10 cellular contexts compared by ENCODE assay signal in the genomic region with DNA sequence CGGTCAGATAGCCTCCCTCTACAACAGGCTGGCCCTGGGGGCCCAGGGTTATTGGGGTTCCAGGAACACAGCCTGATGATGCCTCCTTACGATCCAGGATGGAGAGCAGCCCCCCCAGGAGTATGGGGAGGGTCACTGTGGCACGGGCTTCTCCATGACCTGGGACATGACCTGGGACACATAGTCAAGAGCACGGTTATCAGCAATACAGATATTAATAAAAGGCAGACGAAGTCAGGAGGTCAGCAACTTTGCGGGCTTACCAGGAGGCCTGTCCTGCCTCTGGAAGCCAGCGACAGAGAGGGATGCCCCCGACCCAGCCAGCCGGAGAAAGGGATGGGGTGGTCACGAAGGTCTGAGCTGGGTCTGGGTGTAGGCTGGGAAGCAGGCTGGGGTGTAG. TPM values are rescaled to one million over a fixed set of nuclear protein-coding genes. Genes with fewer than 3 reads are reported as not detected.
A peak's percentile ranks its signal among the peaks of the same experiment; 100 is the strongest.
DNase-seq lines count a peak whose midpoint lies in the region; ATAC-seq, FAIRE-seq and TF ChIP-seq lines count a peak whose summit lies in the region.
"Had no signal": no experiment of that assay in that cellular context is flagged by ENCODE, and none has a peak within 500 bp of the region (broad histone marks: within the 10 kb centered on the region; RNA-seq: fewer than 3 reads in every experiment).

No MANE protein-coding gene starts in this region.

- BruUV-seq in HepG2 (replicated peaks; lab: Mats Ljungman, UMichigan), result no TSS peak

- H3K27ac ChIP-seq in HepG2 (ENCODE audit: extremely low read length, insufficient read depth, low read length) (no peak overlapping the region), tibial nerve (peak overlapping the region; percentile 82 to 97 (median 96))

- TF ChIP-seq EP300 in HepG2 (IDR thresholded peaks at IDR 0.05; ENCODE audit: low read depth in 2 of 2, low read length in 2 of 2), result no peak
- TF ChIP-seq EP300 in HepG2 (CRISPR knock-in tag; IDR thresholded peaks at IDR 0.05; ENCODE audit: borderline replicate concordance), result no peak
- TF ChIP-seq EP300 in tibial nerve (IDR thresholded peaks at IDR 0.05), result no peak

- H3K79me2 ChIP-seq in HepG2 (ENCODE audit: insufficient read depth, low read length), result peaks cover 16% of the 10 kb centered on the region

- peak overlapping the region; percentile 97 for H3K4me3 Mint-ChIP-seq in activated T-cell treated with anti-CD3 and anti-CD28 coated beads, Interleukin-2, amount 50 U/mL, for 24 hours
- H3K4me3 Mint-ChIP-seq in activated naive CD8-positive, alpha-beta T cell treated with anti-CD3 and anti-CD28 coated beads, Interleukin-2, amount 10 ng/mL, durations not matched to agents 7 days and 5 days, result peak overlapping the region; percentile 100

- H3K36me3 ChIP-seq in HepG2 (replicated peaks in 1 of 2; ENCODE audit: control insufficient read depth in 1 of 2, insufficient read depth in 2 of 2, low read length in 2 of 2) (peaks cover 30 to 49% of the 10 kb centered on the region in 2 experiments), tibial nerve (peaks cover 0 to 54% (median 13%) of the 10 kb centered on the region in 3 donors)

- no peaks in the 10 kb centered on the region for H3K9me3 Mint-ChIP-seq in activated T-cell treated with anti-CD3 and anti-CD28 coated beads, Interleukin-2, amount 50 U/mL, for 24 hours
- H3K9me3 Mint-ChIP-seq in activated naive CD8-positive, alpha-beta T cell treated with anti-CD3 and anti-CD28 coated beads, Interleukin-2, amount 10 ng/mL, durations not matched to agents 7 days and 5 days, result no peaks in the 10 kb centered on the region

- peaks cover 28% of the 10 kb centered on the region for H3K4me1 ChIP-seq in HepG2 (ENCODE audit: insufficient read depth, low read length)
- H3K4me1 ChIP-seq in tibial nerve, result peaks cover 0 to 29% (median 8%) of the 10 kb centered on the region in 4 donors

- peaks cover 26% of the 10 kb centered on the region for H4K20me1 ChIP-seq in HepG2 (ENCODE audit: insufficient read depth, low read length)

- FAIRE-seq in HepG2 (lab: Jason Lieb, UNC), result no peak

- H3K4me1 Mint-ChIP-seq in activated T-cell treated with anti-CD3 and anti-CD28 coated beads, Interleukin-2, amount 50 U/mL, for 24 hours (ENCODE audit: low read depth), result peaks cover 22% of the 10 kb centered on the region
- peaks cover 10% of the 10 kb centered on the region for H3K4me1 Mint-ChIP-seq in activated naive CD8-positive, alpha-beta T cell treated with anti-CD3 and anti-CD28 coated beads, Interleukin-2, amount 10 ng/mL, durations not matched to agents 7 days and 5 days

- no peak overlapping the region for H2AFZ ChIP-seq in HepG2 (ENCODE audit: low read length)

- POLR2A ChIA-PET in activated naive CD8-positive, alpha-beta T cell treated with anti-CD3 and anti-CD28 coated beads, Interleukin-2, amount 10 ng/mL, durations not matched to agents 7 days and 5 days (lab: Charles Lee), result interaction anchor here (0.8 to 2.4 kb wide), 11 partner anchors 8 to 465 kb away, joined by 3 to 16 read pairs (median 7); partner anchors contain the start of genes CEP250, EDEM2, EIF6 and GGT7
- POLR2A ChIA-PET in HepG2 (lab: Yijun Ruan, JAX), result interaction anchor here (0.7 to 8.8 kb wide), 3 partner anchors 6 to 10 kb away, joined by 3 to 80 read pairs (median 14); partner anchors contain the start of gene EIF6

- no peak for ATAC-seq in activated naive CD8-positive, alpha-beta T cell treated with anti-CD3 and anti-CD28 coated beads, Interleukin-2, amount 10 ng/mL, durations not matched to agents 7 days and 5 days (ENCODE audit: low read depth)
- ATAC-seq in HepG2 (no peak), HG02938 (IDR thresholded peaks at IDR 0.05; ENCODE audit: unreplicated experiment) (no peak)

- TF ChIP-seq CTCF in HepG2 (CRISPR knock-in tag; IDR thresholded peaks at IDR 0.05), result no peak
- TF ChIP-seq CTCF in tibial nerve (IDR thresholded peaks at IDR 0.05), result no peak

- intact Hi-C loops in HepG2 (cut with micrococcal nuclease; ENCODE audit: unreplicated experiment), result no loop called here

- WGBS in HepG2 (ENCODE audit: low lambda C conversion rate), result 96% methylated on average over 10 of the region's 10 CpGs
- WGBS in tibial nerve, 2 donors, result 6% methylated on average over 10 of the region's 10 CpGs

- DNase-seq in activated T-cell treated with anti-CD3 and anti-CD28 coated beads, Interleukin-2, amount 50 U/mL, for 24 hours, result no peak
- DNase-seq in activated T-cell treated with anti-CD3 and anti-CD28 coated beads for 4 hours (no peak), HepG2 (ENCODE audit: low spot score) (no peak), tibial nerve (ENCODE audit: low spot score in 2 of 2) (no peak), NK-92 (lab: John Stamatoyannopoulos, UW; ENCODE audit: unreplicated experiment) (no peak), NCI-H82 (lab: John Stamatoyannopoulos, UW) (no peak)
- DNase-seq in activated naive CD8-positive, alpha-beta T cell treated with anti-CD3 and anti-CD28 coated beads, Interleukin-2, amount 10 ng/mL, durations not matched to agents 7 days and 5 days, result no peak

- peaks cover 84% of the 10 kb centered on the region for H3K36me3 Mint-ChIP-seq in activated T-cell treated with anti-CD3 and anti-CD28 coated beads, Interleukin-2, amount 50 U/mL, for 24 hours (ENCODE audit: low read depth)
- peaks cover 15% of the 10 kb centered on the region for H3K36me3 Mint-ChIP-seq in activated naive CD8-positive, alpha-beta T cell treated with anti-CD3 and anti-CD28 coated beads, Interleukin-2, amount 10 ng/mL, durations not matched to agents 7 days and 5 days

- H3K4me2 ChIP-seq in HepG2 (ENCODE audit: low read depth, low read length), result no peak overlapping the region

- peak overlapping the region; percentile 98 for H3K27ac Mint-ChIP-seq in activated T-cell treated with anti-CD3 and anti-CD28 coated beads, Interleukin-2, amount 50 U/mL, for 24 hours
- peak overlapping the region; percentile 100 for H3K27ac Mint-ChIP-seq in activated naive CD8-positive, alpha-beta T cell treated with anti-CD3 and anti-CD28 coated beads, Interleukin-2, amount 10 ng/mL, durations not matched to agents 7 days and 5 days

- no peak overlapping the region for H3K9ac ChIP-seq in HepG2 (ENCODE audit: insufficient read depth, low read depth, low read length)

- no peaks in the 10 kb centered on the region for H3K27me3 ChIP-seq in HepG2 (ENCODE audit: control insufficient read depth in 1 of 2, insufficient read depth in 2 of 2, low read length in 2 of 2)
- H3K27me3 ChIP-seq in tibial nerve, result no peaks in the 10 kb centered on the region

- H3K27me3 Mint-ChIP-seq in activated T-cell treated with anti-CD3 and anti-CD28 coated beads, Interleukin-2, amount 50 U/mL, for 24 hours, result no peaks in the 10 kb centered on the region
- no peaks in the 10 kb centered on the region for H3K27me3 Mint-ChIP-seq in activated naive CD8-positive, alpha-beta T cell treated with anti-CD3 and anti-CD28 coated beads, Interleukin-2, amount 10 ng/mL, durations not matched to agents 7 days and 5 days

- in situ Hi-C loops in HepG2 (cut with HindIII; ENCODE audit: extremely low pct_ligation_motif_present, low pct_unique_long_range_greater_than_20kb), result no loop called here

- H3K4me3 ChIP-seq in HepG2 (replicated peaks in 1 of 3; ENCODE audit: insufficient read depth in 1 of 3, low read depth in 2 of 3, low read length in 3 of 3) (no peak overlapping the region), tibial nerve (peak overlapping the region; percentile 65 to 85 (median 69))

- CTCF ChIA-PET in HepG2 (lab: Yijun Ruan, JAX; ENCODE audit: low intra/inter-chr PET ratio, low total read pairs), result no interaction called here

- H3K9me3 ChIP-seq in HepG2 (ENCODE audit: low read length) (no peaks in the 10 kb centered on the region), tibial nerve (no peaks in the 10 kb centered on the region)

- TF ChIP-seq RAD21 in HepG2 (CRISPR knock-in tag; IDR thresholded peaks at IDR 0.05), result no peak

- TF ChIP-seq POLR2A in HepG2 (IDR thresholded peaks at IDR 0.05; ENCODE audit: insufficient read depth in 1 of 2, low read depth in 2 of 2, low read length in 2 of 2), result peak in 1 of 2 experiments; percentile 46; a peak in 2 of 4 replicates
- no peak for TF ChIP-seq POLR2A in tibial nerve (IDR thresholded peaks at IDR 0.05)

RNA-seq across cellular contexts. Expression of gene MMP24OS, which starts 0.8 kb away (rescaled TPM):
- 10 to 100 TPM; 64.3 to 70.1 TPM for total RNA-seq in activated naive CD8-positive, alpha-beta T cell treated with anti-CD3 and anti-CD28 coated beads, Interleukin-2, amount 10 ng/mL, durations not matched to agents 7 days and 5 days
- 3.1 and 8.5 TPM in 2 replicates for total RNA-seq in HepG2 (2016; rRNA removed; fragmentation: Illumina TruSeq; extraction: Trizol)
- total RNA-seq in HepG2 (2016; cell fraction: cytosol; rRNA removed; fragmentation: Illumina TruSeq; extraction: Trizol; ENCODE audit: low read depth), result 0.61 and 0.79 TPM in 2 replicates
- total RNA-seq in HepG2 (2016; cell fraction: insoluble cytoplasmic fraction; rRNA removed; fragmentation: Illumina TruSeq; extraction: Trizol), result 3.4 and 8.7 TPM in 2 replicates
- 2.1 TPM in 2 replicates for total RNA-seq in HepG2 (2016; cell fraction: membrane; rRNA removed; fragmentation: Illumina TruSeq; extraction: Trizol)
- total RNA-seq in HepG2 (2016; cell fraction: nucleus; rRNA removed; fragmentation: Illumina TruSeq; extraction: Trizol), result 8.9 and 10.6 TPM in 2 replicates
- polyA plus RNA-seq in HepG2 (2011; rRNA removed), result 6.0 and 7.1 TPM in 2 replicates
- polyA plus RNA-seq in HepG2 (2011; cell fraction: cytosol; rRNA removed), result 2.1 and 2.8 TPM in 2 replicates
- 43.8 and 55.2 TPM in 2 replicates for polyA plus RNA-seq in HepG2 (2011; cell fraction: nucleus; rRNA removed)
- polyA plus RNA-seq in HepG2 (2012), result 5.9 and 6.4 TPM in 2 replicates
- 1.8 TPM in 2 replicates for polyA plus RNA-seq in HepG2 (2016; cell fraction: cytosol; fragmentation: Illumina TruSeq; extraction: Trizol; ENCODE audit: low read depth)
- polyA plus RNA-seq in HepG2 (2016; cell fraction: insoluble cytoplasmic fraction; fragmentation: Illumina TruSeq; extraction: Trizol; ENCODE audit: low read depth), result 4.7 and 7.1 TPM in 2 replicates
- polyA plus RNA-seq in HepG2 (2016; cell fraction: membrane; fragmentation: Illumina TruSeq; extraction: Trizol; ENCODE audit: low read depth), result 2.9 and 3.2 TPM in 2 replicates
- 29.1 and 31.1 TPM in 2 replicates for polyA plus RNA-seq in HepG2 (2016; cell fraction: nucleus; fragmentation: Illumina TruSeq; extraction: Trizol; ENCODE audit: insufficient read depth, low read depth)
- 18.5 and 23.2 TPM in 2 replicates for polyA minus RNA-seq in HepG2 (2011; rRNA and poly(A)+ RNA removed; ENCODE audit: low replicate concordance)
- 1.8 and 3.0 TPM in 2 replicates for polyA minus RNA-seq in HepG2 (2011; cell fraction: cytosol; rRNA and poly(A)+ RNA removed)
- polyA minus RNA-seq in HepG2 (2011; cell fraction: nucleus; rRNA and poly(A)+ RNA removed), result 33.9 and 46.0 TPM in 2 replicates
- 10 to 100 TPM; 30.4 to 41.2 (median 34.4) TPM for total RNA-seq in tibial nerve

RNA-seq across cellular contexts. Expression of gene EIF6, which starts 7.4 kb away (rescaled TPM):
- total RNA-seq in activated naive CD8-positive, alpha-beta T cell treated with anti-CD3 and anti-CD28 coated beads, Interleukin-2, amount 10 ng/mL, durations not matched to agents 7 days and 5 days, result 10 to 100 TPM; 81.0 to 83.9 TPM
- 462 and 603 TPM in 2 replicates for total RNA-seq in HepG2 (2016; rRNA removed; fragmentation: Illumina TruSeq; extraction: Trizol)
- total RNA-seq in HepG2 (2016; cell fraction: cytosol; rRNA removed; fragmentation: Illumina TruSeq; extraction: Trizol; ENCODE audit: low read depth), result 227 and 243 TPM in 2 replicates
- 467 and 649 TPM in 2 replicates for total RNA-seq in HepG2 (2016; cell fraction: insoluble cytoplasmic fraction; rRNA removed; fragmentation: Illumina TruSeq; extraction: Trizol)
- 251 and 271 TPM in 2 replicates for total RNA-seq in HepG2 (2016; cell fraction: membrane; rRNA removed; fragmentation: Illumina TruSeq; extraction: Trizol)
- total RNA-seq in HepG2 (2016; cell fraction: nucleus; rRNA removed; fragmentation: Illumina TruSeq; extraction: Trizol), result 204 TPM in 2 replicates
- polyA plus RNA-seq in HepG2 (2011; rRNA removed), result 466 and 470 TPM in 2 replicates
- polyA plus RNA-seq in HepG2 (2011; cell fraction: cytosol; rRNA removed), result 383 and 550 TPM in 2 replicates
- polyA plus RNA-seq in HepG2 (2011; cell fraction: nucleus; rRNA removed), result 838 and 950 TPM in 2 replicates
- polyA plus RNA-seq in HepG2 (2012), result 248 and 315 TPM in 2 replicates
- polyA plus RNA-seq in HepG2 (2016; cell fraction: cytosol; fragmentation: Illumina TruSeq; extraction: Trizol; ENCODE audit: low read depth), result 237 and 250 TPM in 2 replicates
- polyA plus RNA-seq in HepG2 (2016; cell fraction: insoluble cytoplasmic fraction; fragmentation: Illumina TruSeq; extraction: Trizol; ENCODE audit: low read depth), result 587 and 631 TPM in 2 replicates
- 232 and 240 TPM in 2 replicates for polyA plus RNA-seq in HepG2 (2016; cell fraction: membrane; fragmentation: Illumina TruSeq; extraction: Trizol; ENCODE audit: low read depth)
- polyA plus RNA-seq in HepG2 (2016; cell fraction: nucleus; fragmentation: Illumina TruSeq; extraction: Trizol; ENCODE audit: insufficient read depth, low read depth), result 358 and 379 TPM in 2 replicates
- 350 and 575 TPM in 2 replicates for polyA minus RNA-seq in HepG2 (2011; rRNA and poly(A)+ RNA removed; ENCODE audit: low replicate concordance)
- 144 and 146 TPM in 2 replicates for polyA minus RNA-seq in HepG2 (2011; cell fraction: cytosol; rRNA and poly(A)+ RNA removed)
- 94.9 and 106 TPM in 2 replicates for polyA minus RNA-seq in HepG2 (2011; cell fraction: nucleus; rRNA and poly(A)+ RNA removed)
- total RNA-seq in tibial nerve, result 100 to 1,000 TPM in 1 of 4 donors, 10 to 100 TPM in 3; 69.5 to 110 (median 86.8) TPM

RNA-seq across cellular contexts. Expression of gene FAM83C, which starts 15.1 kb away (rescaled TPM):
- total RNA-seq in activated naive CD8-positive, alpha-beta T cell treated with anti-CD3 and anti-CD28 coated beads, Interleukin-2, amount 10 ng/mL, durations not matched to agents 7 days and 5 days, result not detected
- 0.07 TPM in 1 of 2 replicates, not detected in the other for total RNA-seq in HepG2 (2016; rRNA removed; fragmentation: Illumina TruSeq; extraction: Trizol)
- total RNA-seq in HepG2 (2016; cell fraction: cytosol; rRNA removed; fragmentation: Illumina TruSeq; extraction: Trizol; ENCODE audit: low read depth), result 0.09 TPM in 1 of 2 replicates, not detected in the other
- 0.06 TPM in 1 of 2 replicates, not detected in the other for total RNA-seq in HepG2 (2016; cell fraction: insoluble cytoplasmic fraction; rRNA removed; fragmentation: Illumina TruSeq; extraction: Trizol)
- 0.07 TPM in 1 of 2 replicates, not detected in the other for total RNA-seq in HepG2 (2016; cell fraction: membrane; rRNA removed; fragmentation: Illumina TruSeq; extraction: Trizol)
- total RNA-seq in HepG2 (2016; cell fraction: nucleus; rRNA removed; fragmentation: Illumina TruSeq; extraction: Trizol), result not detected in 2 replicates
- polyA plus RNA-seq in HepG2 (2011; rRNA removed), result 0.03 and 0.04 TPM in 2 replicates
- 0.03 TPM in 1 of 2 replicates, not detected in the other for polyA plus RNA-seq in HepG2 (2011; cell fraction: cytosol; rRNA removed)
- 0.08 and 0.09 TPM in 2 replicates for polyA plus RNA-seq in HepG2 (2011; cell fraction: nucleus; rRNA removed)
- 0.05 and 0.16 TPM in 2 replicates for polyA plus RNA-seq in HepG2 (2012)
- 0.05 and 0.08 TPM in 2 replicates for polyA plus RNA-seq in HepG2 (2016; cell fraction: cytosol; fragmentation: Illumina TruSeq; extraction: Trizol; ENCODE audit: low read depth)
- 0.10 and 0.16 TPM in 2 replicates for polyA plus RNA-seq in HepG2 (2016; cell fraction: insoluble cytoplasmic fraction; fragmentation: Illumina TruSeq; extraction: Trizol; ENCODE audit: low read depth)
- polyA plus RNA-seq in HepG2 (2016; cell fraction: membrane; fragmentation: Illumina TruSeq; extraction: Trizol; ENCODE audit: low read depth), result 0.05 and 0.06 TPM in 2 replicates
- not detected in 2 replicates for polyA plus RNA-seq in HepG2 (2016; cell fraction: nucleus; fragmentation: Illumina TruSeq; extraction: Trizol; ENCODE audit: insufficient read depth, low read depth)
- polyA minus RNA-seq in HepG2 (2011; rRNA and poly(A)+ RNA removed; ENCODE audit: low replicate concordance), result 0.04 and 0.07 TPM in 2 replicates
- not detected in 2 replicates for polyA minus RNA-seq in HepG2 (2011; cell fraction: cytosol; rRNA and poly(A)+ RNA removed)
- polyA minus RNA-seq in HepG2 (2011; cell fraction: nucleus; rRNA and poly(A)+ RNA removed), result 0.13 TPM in 1 of 2 replicates, not detected in the other
- total RNA-seq in tibial nerve, result not detected
- total RNA-seq: Daoy; T-helper 2 cell treated with Interferon-gamma antibody and Interleukin-4, amounts not matched to agents 100 ng/mL and 5 ng/mL, for 36 hours had no signal

RNA-seq across cellular contexts. Expression of gene MMP24, which starts 50.6 kb away (rescaled TPM):
- total RNA-seq in activated naive CD8-positive, alpha-beta T cell treated with anti-CD3 and anti-CD28 coated beads, Interleukin-2, amount 10 ng/mL, durations not matched to agents 7 days and 5 days, result under 1 TPM; 0.08 to 0.20 TPM
- total RNA-seq in HepG2 (2016; rRNA removed; fragmentation: Illumina TruSeq; extraction: Trizol), result 0.28 and 0.35 TPM in 2 replicates
- total RNA-seq in HepG2 (2016; cell fraction: cytosol; rRNA removed; fragmentation: Illumina TruSeq; extraction: Trizol; ENCODE audit: low read depth), result 0.10 and 0.18 TPM in 2 replicates
- total RNA-seq in HepG2 (2016; cell fraction: insoluble cytoplasmic fraction; rRNA removed; fragmentation: Illumina TruSeq; extraction: Trizol), result 0.22 and 0.30 TPM in 2 replicates
- 0.31 and 0.43 TPM in 2 replicates for total RNA-seq in HepG2 (2016; cell fraction: membrane; rRNA removed; fragmentation: Illumina TruSeq; extraction: Trizol)
- 0.12 and 0.16 TPM in 2 replicates for total RNA-seq in HepG2 (2016; cell fraction: nucleus; rRNA removed; fragmentation: Illumina TruSeq; extraction: Trizol)
- polyA plus RNA-seq in HepG2 (2011; rRNA removed), result 0.29 and 0.43 TPM in 2 replicates
- polyA plus RNA-seq in HepG2 (2011; cell fraction: cytosol; rRNA removed), result 0.38 and 0.40 TPM in 2 replicates
- 0.56 and 0.59 TPM in 2 replicates for polyA plus RNA-seq in HepG2 (2011; cell fraction: nucleus; rRNA removed)
- 0.32 and 0.33 TPM in 2 replicates for polyA plus RNA-seq in HepG2 (2012)
- 0.06 and 0.07 TPM in 2 replicates for polyA plus RNA-seq in HepG2 (2016; cell fraction: cytosol; fragmentation: Illumina TruSeq; extraction: Trizol; ENCODE audit: low read depth)
- 0.16 and 0.24 TPM in 2 replicates for polyA plus RNA-seq in HepG2 (2016; cell fraction: insoluble cytoplasmic fraction; fragmentation: Illumina TruSeq; extraction: Trizol; ENCODE audit: low read depth)
- polyA plus RNA-seq in HepG2 (2016; cell fraction: membrane; fragmentation: Illumina TruSeq; extraction: Trizol; ENCODE audit: low read depth), result 0.21 and 0.23 TPM in 2 replicates
- polyA plus RNA-seq in HepG2 (2016; cell fraction: nucleus; fragmentation: Illumina TruSeq; extraction: Trizol; ENCODE audit: insufficient read depth, low read depth), result 0.23 and 0.37 TPM in 2 replicates
- 0.54 and 0.76 TPM in 2 replicates for polyA minus RNA-seq in HepG2 (2011; rRNA and poly(A)+ RNA removed; ENCODE audit: low replicate concordance)
- 0.26 TPM in 1 of 2 replicates, not detected in the other for polyA minus RNA-seq in HepG2 (2011; cell fraction: cytosol; rRNA and poly(A)+ RNA removed)
- 0.26 and 0.37 TPM in 2 replicates for polyA minus RNA-seq in HepG2 (2011; cell fraction: nucleus; rRNA and poly(A)+ RNA removed)
- under 1 TPM in 3 of 4 donors, not detected in 1; 0.21 to 0.78 (median 0.66) TPM for total RNA-seq in tibial nerve
- total RNA-seq: T-helper 2 cell treated with Interferon-gamma antibody and Interleukin-4, amounts not matched to agents 100 ng/mL and 5 ng/mL, for 36 hours had no signal

Comparison
In these comparisons a context has a peak if more than half of its experiments do, and no peak if none do; other contexts are left out.
1. H3K4me3 ChIP-seq: peak in tibial nerve (4 of 4); none in HepG2 (0 of 3).